Comparison of ENCODE assay signal across 1 cellular context in the genomic region with DNA sequence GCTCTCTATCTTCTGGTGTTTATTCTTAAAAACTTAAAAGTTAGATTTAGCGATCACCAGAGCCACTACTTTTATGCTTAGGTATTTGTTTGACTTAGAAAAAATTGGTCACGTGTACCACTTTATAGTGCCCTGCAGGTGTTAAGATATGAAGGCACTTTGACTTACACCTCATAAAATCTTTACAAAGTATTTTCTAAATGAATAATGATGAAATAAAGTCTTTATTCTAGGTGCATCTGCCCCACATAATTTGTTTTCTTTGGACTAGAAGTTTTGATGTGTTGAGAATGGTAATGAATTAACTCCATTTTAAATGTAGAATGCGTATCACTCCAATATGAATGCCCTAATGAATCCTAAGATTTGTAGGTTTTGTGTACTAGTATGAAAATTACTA.
TF ChIP-seq lines count a peak whose summit lies in the region.

No MANE protein-coding gene starts in this region.

TF ChIP-seq in WTC11, 78 proteins besides CTCF, POLR2A, EP300 and RAD21:
- TF ChIP-seq ARID4B (CRISPR knock-in tag; IDR thresholded peaks at IDR 0.05; ENCODE audit: borderline replicate concordance) (no peak), NR2C2 (CRISPR knock-in tag; IDR thresholded peaks at IDR 0.05) (no peak), MYBL2 (CRISPR knock-in tag; IDR thresholded peaks at IDR 0.05) (no peak)
TF ChIP-seq in WTC11: peak in this region for 0.
